ENCODE assay signal across 2 cellular contexts in the genomic region with DNA sequence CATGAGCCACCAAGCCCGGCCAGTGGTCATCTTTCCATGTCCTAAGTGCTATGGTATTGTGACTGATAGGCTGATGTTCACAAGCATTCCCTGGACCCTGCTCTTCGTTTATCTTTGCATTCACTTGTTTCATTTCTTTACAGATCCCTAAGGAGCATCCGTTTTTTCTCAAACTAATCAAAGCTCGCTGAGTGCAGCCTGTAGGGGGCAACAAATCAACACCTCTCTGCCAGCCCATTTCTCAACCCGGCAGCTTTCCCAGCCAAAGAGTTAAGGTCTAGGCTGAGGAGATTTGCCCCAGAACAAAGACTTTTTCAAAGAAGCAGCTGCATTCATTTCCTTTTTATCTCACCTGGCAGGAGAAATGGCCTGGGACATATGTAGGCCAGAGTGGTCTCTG.
TF ChIP-seq lines count a peak whose summit lies in the region.

No MANE protein-coding gene starts in this region.

TF ChIP-seq in Ishikawa, 13 proteins besides CTCF, POLR2A, EP300 and RAD21:
- TF ChIP-seq TAF1 (IDR thresholded peaks at IDR 0.05; ENCODE audit: low read depth) (no peak), CEBPB (IDR thresholded peaks at IDR 0.05) (no peak), TEAD4 (IDR thresholded peaks at IDR 0.05) (no peak), ZBTB7A (IDR thresholded peaks at IDR 0.05; ENCODE audit: low read depth) (no peak), CREB1 (IDR thresholded peaks at IDR 0.05; ENCODE audit: low read depth) (no peak), FOXM1 (IDR thresholded peaks at IDR 0.05; ENCODE audit: borderline replicate concordance, low read depth) (no peak), NFIC (IDR thresholded peaks at IDR 0.05) (no peak), YY1 (IDR thresholded peaks at IDR 0.05; ENCODE audit: low read depth) (no peak)

TF ChIP-seq in K562, 482 proteins besides CTCF, POLR2A, EP300 and RAD21:
- TF ChIP-seq ARID2 (IDR thresholded peaks at IDR 0.05) (no peak), SIN3A (IDR thresholded peaks at IDR 0.05; ENCODE audit: borderline replicate concordance in 2 of 2, control insufficient read depth in 1 of 2, low read depth in 2 of 2, low read length in 2 of 2) (no peak), RBM22 (IDR thresholded peaks at IDR 0.05; ENCODE audit: low read depth, low read length, poor library complexity, severe bottlenecking) (no peak), KDM4B (IDR thresholded peaks at IDR 0.05; ENCODE audit: borderline replicate concordance in 2 of 2, low read depth in 1 of 2) (no peak), RCOR1 (IDR thresholded peaks at IDR 0.05; ENCODE audit: borderline replicate concordance in 1 of 2, low read depth in 2 of 2, low read length in 2 of 2) (peak in 1 of 2 experiments; percentile 33; a peak in 1 of 4 replicates)
- TF ChIP-seq, protein P1, sequence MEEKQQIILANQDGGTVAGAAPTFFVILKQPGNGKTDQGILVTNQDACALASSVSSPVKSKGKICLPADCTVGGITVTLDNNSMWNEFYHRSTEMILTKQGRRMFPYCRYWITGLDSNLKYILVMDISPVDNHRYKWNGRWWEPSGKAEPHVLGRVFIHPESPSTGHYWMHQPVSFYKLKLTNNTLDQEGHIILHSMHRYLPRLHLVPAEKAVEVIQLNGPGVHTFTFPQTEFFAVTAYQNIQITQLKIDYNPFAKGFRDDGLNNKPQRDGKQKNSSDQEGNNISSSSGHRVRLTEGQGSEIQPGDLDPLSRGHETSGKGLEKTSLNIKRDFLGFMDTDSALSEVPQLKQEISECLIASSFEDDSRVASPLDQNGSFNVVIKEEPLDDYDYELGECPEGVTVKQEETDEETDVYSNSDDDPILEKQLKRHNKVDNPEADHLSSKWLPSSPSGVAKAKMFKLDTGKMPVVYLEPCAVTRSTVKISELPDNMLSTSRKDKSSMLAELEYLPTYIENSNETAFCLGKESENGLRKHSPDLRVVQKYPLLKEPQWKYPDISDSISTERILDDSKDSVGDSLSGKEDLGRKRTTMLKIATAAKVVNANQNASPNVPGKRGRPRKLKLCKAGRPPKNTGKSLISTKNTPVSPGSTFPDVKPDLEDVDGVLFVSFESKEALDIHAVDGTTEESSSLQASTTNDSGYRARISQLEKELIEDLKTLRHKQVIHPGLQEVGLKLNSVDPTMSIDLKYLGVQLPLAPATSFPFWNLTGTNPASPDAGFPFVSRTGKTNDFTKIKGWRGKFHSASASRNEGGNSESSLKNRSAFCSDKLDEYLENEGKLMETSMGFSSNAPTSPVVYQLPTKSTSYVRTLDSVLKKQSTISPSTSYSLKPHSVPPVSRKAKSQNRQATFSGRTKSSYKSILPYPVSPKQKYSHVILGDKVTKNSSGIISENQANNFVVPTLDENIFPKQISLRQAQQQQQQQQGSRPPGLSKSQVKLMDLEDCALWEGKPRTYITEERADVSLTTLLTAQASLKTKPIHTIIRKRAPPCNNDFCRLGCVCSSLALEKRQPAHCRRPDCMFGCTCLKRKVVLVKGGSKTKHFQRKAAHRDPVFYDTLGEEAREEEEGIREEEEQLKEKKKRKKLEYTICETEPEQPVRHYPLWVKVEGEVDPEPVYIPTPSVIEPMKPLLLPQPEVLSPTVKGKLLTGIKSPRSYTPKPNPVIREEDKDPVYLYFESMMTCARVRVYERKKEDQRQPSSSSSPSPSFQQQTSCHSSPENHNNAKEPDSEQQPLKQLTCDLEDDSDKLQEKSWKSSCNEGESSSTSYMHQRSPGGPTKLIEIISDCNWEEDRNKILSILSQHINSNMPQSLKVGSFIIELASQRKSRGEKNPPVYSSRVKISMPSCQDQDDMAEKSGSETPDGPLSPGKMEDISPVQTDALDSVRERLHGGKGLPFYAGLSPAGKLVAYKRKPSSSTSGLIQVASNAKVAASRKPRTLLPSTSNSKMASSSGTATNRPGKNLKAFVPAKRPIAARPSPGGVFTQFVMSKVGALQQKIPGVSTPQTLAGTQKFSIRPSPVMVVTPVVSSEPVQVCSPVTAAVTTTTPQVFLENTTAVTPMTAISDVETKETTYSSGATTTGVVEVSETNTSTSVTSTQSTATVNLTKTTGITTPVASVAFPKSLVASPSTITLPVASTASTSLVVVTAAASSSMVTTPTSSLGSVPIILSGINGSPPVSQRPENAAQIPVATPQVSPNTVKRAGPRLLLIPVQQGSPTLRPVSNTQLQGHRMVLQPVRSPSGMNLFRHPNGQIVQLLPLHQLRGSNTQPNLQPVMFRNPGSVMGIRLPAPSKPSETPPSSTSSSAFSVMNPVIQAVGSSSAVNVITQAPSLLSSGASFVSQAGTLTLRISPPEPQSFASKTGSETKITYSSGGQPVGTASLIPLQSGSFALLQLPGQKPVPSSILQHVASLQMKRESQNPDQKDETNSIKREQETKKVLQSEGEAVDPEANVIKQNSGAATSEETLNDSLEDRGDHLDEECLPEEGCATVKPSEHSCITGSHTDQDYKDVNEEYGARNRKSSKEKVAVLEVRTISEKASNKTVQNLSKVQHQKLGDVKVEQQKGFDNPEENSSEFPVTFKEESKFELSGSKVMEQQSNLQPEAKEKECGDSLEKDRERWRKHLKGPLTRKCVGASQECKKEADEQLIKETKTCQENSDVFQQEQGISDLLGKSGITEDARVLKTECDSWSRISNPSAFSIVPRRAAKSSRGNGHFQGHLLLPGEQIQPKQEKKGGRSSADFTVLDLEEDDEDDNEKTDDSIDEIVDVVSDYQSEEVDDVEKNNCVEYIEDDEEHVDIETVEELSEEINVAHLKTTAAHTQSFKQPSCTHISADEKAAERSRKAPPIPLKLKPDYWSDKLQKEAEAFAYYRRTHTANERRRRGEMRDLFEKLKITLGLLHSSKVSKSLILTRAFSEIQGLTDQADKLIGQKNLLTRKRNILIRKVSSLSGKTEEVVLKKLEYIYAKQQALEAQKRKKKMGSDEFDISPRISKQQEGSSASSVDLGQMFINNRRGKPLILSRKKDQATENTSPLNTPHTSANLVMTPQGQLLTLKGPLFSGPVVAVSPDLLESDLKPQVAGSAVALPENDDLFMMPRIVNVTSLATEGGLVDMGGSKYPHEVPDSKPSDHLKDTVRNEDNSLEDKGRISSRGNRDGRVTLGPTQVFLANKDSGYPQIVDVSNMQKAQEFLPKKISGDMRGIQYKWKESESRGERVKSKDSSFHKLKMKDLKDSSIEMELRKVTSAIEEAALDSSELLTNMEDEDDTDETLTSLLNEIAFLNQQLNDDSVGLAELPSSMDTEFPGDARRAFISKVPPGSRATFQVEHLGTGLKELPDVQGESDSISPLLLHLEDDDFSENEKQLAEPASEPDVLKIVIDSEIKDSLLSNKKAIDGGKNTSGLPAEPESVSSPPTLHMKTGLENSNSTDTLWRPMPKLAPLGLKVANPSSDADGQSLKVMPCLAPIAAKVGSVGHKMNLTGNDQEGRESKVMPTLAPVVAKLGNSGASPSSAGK (IDR thresholded peaks at IDR 0.05), result no peak
- TF ChIP-seq, protein P2, sequence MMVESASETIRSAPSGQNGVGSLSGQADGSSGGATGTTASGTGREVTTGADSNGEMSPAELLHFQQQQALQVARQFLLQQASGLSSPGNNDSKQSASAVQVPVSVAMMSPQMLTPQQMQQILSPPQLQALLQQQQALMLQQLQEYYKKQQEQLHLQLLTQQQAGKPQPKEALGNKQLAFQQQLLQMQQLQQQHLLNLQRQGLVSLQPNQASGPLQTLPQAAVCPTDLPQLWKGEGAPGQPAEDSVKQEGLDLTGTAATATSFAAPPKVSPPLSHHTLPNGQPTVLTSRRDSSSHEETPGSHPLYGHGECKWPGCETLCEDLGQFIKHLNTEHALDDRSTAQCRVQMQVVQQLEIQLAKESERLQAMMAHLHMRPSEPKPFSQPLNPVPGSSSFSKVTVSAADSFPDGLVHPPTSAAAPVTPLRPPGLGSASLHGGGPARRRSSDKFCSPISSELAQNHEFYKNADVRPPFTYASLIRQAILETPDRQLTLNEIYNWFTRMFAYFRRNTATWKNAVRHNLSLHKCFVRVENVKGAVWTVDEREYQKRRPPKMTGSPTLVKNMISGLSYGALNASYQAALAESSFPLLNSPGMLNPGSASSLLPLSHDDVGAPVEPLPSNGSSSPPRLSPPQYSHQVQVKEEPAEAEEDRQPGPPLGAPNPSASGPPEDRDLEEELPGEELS (CRISPR knock-in tag; IDR thresholded peaks at IDR 0.05; ENCODE audit: borderline replicate concordance), result no peak
- TF ChIP-seq, protein P3, sequence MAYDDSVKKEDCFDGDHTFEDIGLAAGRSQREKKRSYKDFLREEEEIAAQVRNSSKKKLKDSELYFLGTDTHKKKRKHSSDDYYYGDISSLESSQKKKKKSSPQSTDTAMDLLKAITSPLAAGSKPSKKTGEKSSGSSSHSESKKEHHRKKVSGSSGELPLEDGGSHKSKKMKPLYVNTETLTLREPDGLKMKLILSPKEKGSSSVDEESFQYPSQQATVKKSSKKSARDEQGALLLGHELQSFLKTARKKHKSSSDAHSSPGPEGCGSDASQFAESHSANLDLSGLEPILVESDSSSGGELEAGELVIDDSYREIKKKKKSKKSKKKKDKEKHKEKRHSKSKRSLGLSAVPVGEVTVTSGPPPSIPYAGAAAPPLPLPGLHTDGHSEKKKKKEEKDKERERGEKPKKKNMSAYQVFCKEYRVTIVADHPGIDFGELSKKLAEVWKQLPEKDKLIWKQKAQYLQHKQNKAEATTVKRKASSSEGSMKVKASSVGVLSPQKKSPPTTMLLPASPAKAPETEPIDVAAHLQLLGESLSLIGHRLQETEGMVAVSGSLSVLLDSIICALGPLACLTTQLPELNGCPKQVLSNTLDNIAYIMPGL (CRISPR knock-in tag; IDR thresholded peaks at IDR 0.05), result no peak
- TF ChIP-seq, protein P4, sequence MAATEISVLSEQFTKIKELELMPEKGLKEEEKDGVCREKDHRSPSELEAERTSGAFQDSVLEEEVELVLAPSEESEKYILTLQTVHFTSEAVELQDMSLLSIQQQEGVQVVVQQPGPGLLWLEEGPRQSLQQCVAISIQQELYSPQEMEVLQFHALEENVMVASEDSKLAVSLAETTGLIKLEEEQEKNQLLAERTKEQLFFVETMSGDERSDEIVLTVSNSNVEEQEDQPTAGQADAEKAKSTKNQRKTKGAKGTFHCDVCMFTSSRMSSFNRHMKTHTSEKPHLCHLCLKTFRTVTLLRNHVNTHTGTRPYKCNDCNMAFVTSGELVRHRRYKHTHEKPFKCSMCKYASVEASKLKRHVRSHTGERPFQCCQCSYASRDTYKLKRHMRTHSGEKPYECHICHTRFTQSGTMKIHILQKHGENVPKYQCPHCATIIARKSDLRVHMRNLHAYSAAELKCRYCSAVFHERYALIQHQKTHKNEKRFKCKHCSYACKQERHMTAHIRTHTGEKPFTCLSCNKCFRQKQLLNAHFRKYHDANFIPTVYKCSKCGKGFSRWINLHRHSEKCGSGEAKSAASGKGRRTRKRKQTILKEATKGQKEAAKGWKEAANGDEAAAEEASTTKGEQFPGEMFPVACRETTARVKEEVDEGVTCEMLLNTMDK (IDR thresholded peaks at IDR 0.05; ENCODE audit: borderline replicate concordance, insufficient read depth, low read depth, low read length, poor library complexity, severe bottlenecking), result peak; percentile 80
